ENCODE assay signal across 8 cellular contexts in genomic region chr1:95233737-95234493, GRCh38. TPM values are rescaled to one million over a fixed set of nuclear protein-coding genes. Genes with fewer than 3 reads are reported as not detected.
A peak's percentile ranks its signal among the peaks of the same experiment; 100 is the strongest.
DNase-seq lines count a peak whose midpoint lies in the region; TF ChIP-seq lines count a peak whose summit lies in the region.

Gene RWDD3, plus strand, starts transcription at chr1:95234210. Its CDS starts 21 bp downstream, at chr1:95234231.

- peak within 1 kb of the TSS; percentile 85 to 89 for H3K4me3 ChIP-seq in stomach smooth muscle (ENCODE audit: low read length in 2 of 2)

- peaks cover 0 to 3% of the 10 kb centered on the region in 2 donors for H3K36me3 ChIP-seq in stomach smooth muscle (ENCODE audit: control insufficient read depth in 2 of 2, insufficient read depth in 2 of 2, low read length in 2 of 2)

- H3K4me1 Mint-ChIP-seq in neural crest cell = peaks cover 32% of the 10 kb centered on the region

- peaks cover 10% of the 10 kb centered on the region for H3K36me3 Mint-ChIP-seq in neural crest cell (ENCODE audit: low read depth)

- DNase-seq in GDM1 (lab: John Stamatoyannopoulos, UW) = peak; percentile 90
- peak; percentile 70 for DNase-seq in H4 (ENCODE audit: low spot score)
- peak; percentile 97 for DNase-seq in activated effector memory CD4-positive, alpha-beta T cell treated with anti-CD3 and anti-CD28 coated beads, Interleukin-2, amount 50 U/mL, for 16 hours
- peak; percentile 88 for DNase-seq in fibroblast of the conjunctiva (ENCODE audit: low read depth)
- DNase-seq in neural crest cell (ENCODE audit: low read depth, low spot score) = peak; percentile 92

- peak; percentile 93 for TF ChIP-seq POLR2A in Raji (IDR thresholded peaks at IDR 0.05; ENCODE audit: insufficient read depth, low read depth, low read length)

- H3K4me3 Mint-ChIP-seq in neural crest cell = peak within 1 kb of the TSS; percentile 93

- peak; percentile 98 for TF ChIP-seq CTCF in LNCAP (IDR thresholded peaks at IDR 0.05)
- peak; percentile 90 for TF ChIP-seq CTCF in neural crest cell (conservative IDR thresholded peaks at IDR 0.05)

- H3K9me3 ChIP-seq in stomach smooth muscle (ENCODE audit: control insufficient read depth in 2 of 2, low read length in 2 of 2) = no peaks in the 10 kb centered on the region

- peak within 1 kb of the TSS; percentile 75 to 90 for H3K9ac ChIP-seq in stomach smooth muscle (ENCODE audit: low read length in 2 of 2)

- no peaks in the 10 kb centered on the region for H3K9me3 Mint-ChIP-seq in neural crest cell

- H3K27me3 Mint-ChIP-seq in neural crest cell (ENCODE audit: low read depth) = peaks cover 2% of the 10 kb centered on the region

- peaks cover 4% of the 10 kb centered on the region for H3K4me1 ChIP-seq in stomach smooth muscle (ENCODE audit: control insufficient read depth, insufficient read depth, low read length)

- peak within 1 kb of the TSS; percentile 77 for H3K27ac ChIP-seq in stomach smooth muscle (ENCODE audit: low read length)

- no peaks in the 10 kb centered on the region for H3K27me3 ChIP-seq in stomach smooth muscle (ENCODE audit: control insufficient read depth in 1 of 2, insufficient read depth in 2 of 2, low read length in 2 of 2)

- peak within 1 kb of the TSS; percentile 68 for H3K27ac Mint-ChIP-seq in neural crest cell (ENCODE audit: unreplicated experiment)

RNA-seq across cellular contexts. Expression of gene RWDD3, which starts in this region (rescaled TPM):
- 6.7 and 10.8 TPM in 2 replicates for total RNA-seq in H4 (2014; rRNA removed; shearing (Covaris generic))
- 18.9 and 22.9 TPM in 2 replicates for total RNA-seq in neural crest cell

Comparison
In these comparisons a context has a peak if more than half of its experiments do, and no peak if none do; other contexts are left out.
1. Peak in every context shown above with its lines: DNase-seq, H3K4me3 ChIP-seq and H3K27ac ChIP-seq.